8 cellular contexts compared by ENCODE assay signal in genomic region chr11:78574386-78575381, GRCh38. TPM values are rescaled to one million over a fixed set of nuclear protein-coding genes. Genes with fewer than 3 reads are reported as not detected.
DNase-seq lines count a peak whose midpoint lies in the region; ATAC-seq and TF ChIP-seq lines count a peak whose summit lies in the region.

Gene NARS2 (minus strand): TSS chr11:78574864. CDS start chr11:78574488, 376 bp downstream.

- peak; percentile 77 to 85 for TF ChIP-seq POLR2A in uterus (IDR thresholded peaks at IDR 0.05)

- H3K9me3 ChIP-seq in right cardiac atrium (ENCODE audit: control insufficient read depth, low read length) (no peaks in the 10 kb centered on the region), uterus (no peaks in the 10 kb centered on the region)

- peak in 2 of 4 experiments; percentile 15 to 22 for TF ChIP-seq CTCF in uterus (IDR thresholded peaks at IDR 0.05)

- intact Hi-C loops in T-helper 2 cell treated with Interferon-gamma antibody and Interleukin-4, amounts not matched to agents 100 ng/mL and 5 ng/mL, for 36 hours (cut with micrococcal nuclease), result loop anchor here (1.0 to 5.0 kb wide), 4 partner anchors 386 to 1102 kb away; partner anchors contain the start of genes ALG8, INTS4, KCTD21 and PAK1
- intact Hi-C loops in right cardiac atrium (cut with DNase I), result no loop called here
- intact Hi-C loops in uterus (cut with DNase I; ENCODE audit: low total_unique reads), result no loop called here

- no peaks in the 10 kb centered on the region for H3K4me1 ChIP-seq in right cardiac atrium (ENCODE audit: control insufficient read depth, insufficient read depth, low read length)
- peaks cover 0 to 9% of the 10 kb centered on the region in 2 donors for H3K4me1 ChIP-seq in uterus

- H3K4me3 ChIP-seq in right cardiac atrium (ENCODE audit: low read length), result peak within 1 kb of the TSS; percentile 78
- peak within 1 kb of the TSS; percentile 86 to 92 for H3K4me3 ChIP-seq in uterus

- H3K27me3 ChIP-seq in right cardiac atrium (ENCODE audit: control insufficient read depth, insufficient read depth) (no peaks in the 10 kb centered on the region), uterus (no peaks in the 10 kb centered on the region)

- H3K27ac ChIP-seq in right cardiac atrium (ENCODE audit: low read length) (peak within 1 kb of the TSS; percentile 58), uterus (peak within 1 kb of the TSS; percentile 90 to 91)

- peak; percentile 67 for ATAC-seq in GM18499 (IDR thresholded peaks at IDR 0.05; ENCODE audit: insufficient read depth, unreplicated experiment)
- ATAC-seq in HG02943 (IDR thresholded peaks at IDR 0.05; ENCODE audit: low read depth, unreplicated experiment), result peak; percentile 95
- peak; percentile 99 to 100 for ATAC-seq in right cardiac atrium

- no peaks in the 10 kb centered on the region for H3K36me3 ChIP-seq in uterus

- WGBS in right cardiac atrium, result under 1% methylated on average over 60 of the region's 60 CpGs

- peak; percentile 91 for DNase-seq in NCI-H187 treated with DMSO at 0.1 percent for 48 hours (lab: John Stamatoyannopoulos, UW)
- peak; percentile 76 to 98 (median 95) for DNase-seq in anterior cingulate cortex (lab: John Stamatoyannopoulos, UW)
- DNase-seq in right cardiac atrium, result peak; percentile 98 to 99 (median 99)
- peak; percentile 85 for DNase-seq in pulmonary artery endothelial cell (ENCODE audit: low read depth, low spot score)
- peak; percentile 97 to 98 for DNase-seq in uterus

RNA-seq across cellular contexts. Expression of gene NARS2, which starts in this region (rescaled TPM):
- total RNA-seq in T-helper 2 cell treated with Interferon-gamma antibody and Interleukin-4, amounts not matched to agents 100 ng/mL and 5 ng/mL, for 36 hours, result 19.1 and 19.9 TPM in 2 replicates
- total RNA-seq in right cardiac atrium, result 10 to 100 TPM; 10.2 to 14.5 (median 13.1) TPM
- 19.1 TPM for polyA plus RNA-seq in right cardiac atrium
- total RNA-seq in pulmonary artery endothelial cell, result 15.0 and 21.4 TPM in 2 replicates
- 10 to 100 TPM in 3 of 4 donors, 1 to 10 TPM in 1; 9.2 to 39.9 (median 19.6) TPM for total RNA-seq in uterus

Comparison
In these comparisons a context has a peak if more than half of its experiments do, and no peak if none do; other contexts are left out.
1. Peak in every context shown above with its lines: DNase-seq, ATAC-seq, H3K4me3 ChIP-seq and H3K27ac ChIP-seq.